ENCODE assay signal across 32 cellular contexts in genomic region chr2:158499383-158499782, GRCh38. TPM values are rescaled to one million over a fixed set of nuclear protein-coding genes. Genes with fewer than 3 reads are reported as not detected.
"Had no signal": no experiment of that assay in that cellular context is flagged by ENCODE, and none has a peak within 500 bp of the region (broad histone marks: within the 10 kb centered on the region; RNA-seq: fewer than 3 reads in every experiment).

No MANE protein-coding gene starts in this region.

- ATAC-seq: activated CD8-positive, alpha-beta T cell treated with anti-CD3 and anti-CD28 coated beads, Interleukin-2, amount 10 ng/mL, durations not matched to agents 7 days and 5 days; activated naive CD4-positive, alpha-beta T cell treated with anti-CD3 and anti-CD28 coated beads, Interleukin-2, amount 50 U/mL, for 72 hours; activated T-cell treated with anti-CD3 and anti-CD28 coated beads, Interleukin-2, amount 50 U/mL, for 4 hours; body of pancreas; Right ventricle myocardium inferior had no signal

- H3K9me3 Mint-ChIP-seq: activated naive CD4-positive, alpha-beta T cell treated with anti-CD3 and anti-CD28 coated beads for 36 hours; activated naive CD4-positive, alpha-beta T cell treated with anti-CD3 and anti-CD28 coated beads, Interleukin-2, amount 50 U/mL, for 72 hours; activated T-cell treated with anti-CD3 and anti-CD28 coated beads, Interleukin-2, amount 50 U/mL, for 4 hours; activated T-helper 1 cell treated with anti-CD3 and anti-CD28 coated beads, Interleukin-12 subunit alpha, Interleukin-12 subunit beta, Interleukin-2, Interleukin-4 antibody, amounts not matched to agents 30 ng/mL and 10 ng/mL and 1 ng/mL, durations not matched to agents 14 hours and 24 hours and 36 hours had no signal

- H3K27ac Mint-ChIP-seq: activated CD8-positive, alpha-beta T cell treated with anti-CD3 and anti-CD28 coated beads, Interleukin-2, amount 10 ng/mL, durations not matched to agents 7 days and 5 days; activated naive CD4-positive, alpha-beta T cell treated with anti-CD3 and anti-CD28 coated beads for 36 hours; activated naive CD4-positive, alpha-beta T cell treated with anti-CD3 and anti-CD28 coated beads, Interleukin-2, amount 50 U/mL, for 72 hours; activated T-helper 1 cell treated with anti-CD3 and anti-CD28 coated beads, Interleukin-12 subunit alpha, Interleukin-12 subunit beta, Interleukin-2, Interleukin-4 antibody, amounts not matched to agents 30 ng/mL and 10 ng/mL and 1 ng/mL, durations not matched to agents 14 hours and 24 hours and 36 hours had no signal

- H3K27me3 ChIP-seq: adrenal gland, body of pancreas, breast epithelium, MG63, Peyer's patch had no signal

- H3K36me3 ChIP-seq: adrenal gland, breast epithelium, MG63, Peyer's patch, WERI-Rb-1 had no signal

- H3K27ac ChIP-seq: adrenal gland, body of pancreas, breast epithelium, Peyer's patch, WERI-Rb-1 had no signal

- H3K4me3 ChIP-seq: adrenal gland, body of pancreas, breast epithelium, MG63, Peyer's patch had no signal

- H3K4me1 ChIP-seq: adrenal gland, breast epithelium, Peyer's patch had no signal

- H3K36me3 Mint-ChIP-seq: activated naive CD4-positive, alpha-beta T cell treated with anti-CD3 and anti-CD28 coated beads, Interleukin-2, amount 50 U/mL, for 72 hours had no signal

- DNase-seq: activated CD4-positive, alpha-beta T cell treated with anti-CD3 and anti-CD28 coated beads for 1 hour; activated CD4-positive, alpha-beta T cell treated with anti-CD3 and anti-CD28 coated beads for 48 hours; activated CD4-positive, alpha-beta T cell treated with anti-CD3 and anti-CD28 coated beads, Interleukin-2, amount 50 U/mL, for 48 hours; activated CD4-positive, CD25-positive, alpha-beta regulatory T cell; activated CD8-positive, alpha-beta T cell treated with anti-CD3 and anti-CD28 coated beads, Interleukin-2, amount 10 ng/mL, durations not matched to agents 7 days and 5 days; activated gamma-delta T cell treated with Interleukin-2 at 50 U/mL for 16 hours; activated naive CD4-positive, alpha-beta T cell treated with anti-CD3 and anti-CD28 coated beads for 36 hours; activated T-cell treated with anti-CD3 and anti-CD28 coated beads, Interleukin-2, amount 50 U/mL, for 4 hours; body of pancreas; Karpas-422; KBM-7; MG63; NCI-H1048; NCI-H1105 treated with DMSO at 0.1 percent for 48 hours; NCI-H1436; NCI-H1694; NCI-H1930; NCI-H2081 treated with DMSO at 0.1 percent for 48 hours; NCI-H345; NCI-H524 treated with DMSO at 0.1 percent for 48 hours; Peyer's patch; RPMI8226; SIG-M5; T1000 had no signal

- H3K4me3 Mint-ChIP-seq: activated CD8-positive, alpha-beta T cell treated with anti-CD3 and anti-CD28 coated beads, Interleukin-2, amount 10 ng/mL, durations not matched to agents 7 days and 5 days; activated naive CD4-positive, alpha-beta T cell treated with anti-CD3 and anti-CD28 coated beads for 36 hours; activated T-cell treated with anti-CD3 and anti-CD28 coated beads, Interleukin-2, amount 50 U/mL, for 4 hours; activated T-helper 1 cell treated with anti-CD3 and anti-CD28 coated beads, Interleukin-12 subunit alpha, Interleukin-12 subunit beta, Interleukin-2, Interleukin-4 antibody, amounts not matched to agents 30 ng/mL and 10 ng/mL and 1 ng/mL, durations not matched to agents 14 hours and 24 hours and 36 hours had no signal

- H3K9me3 ChIP-seq: adrenal gland, body of pancreas, breast epithelium, MG63, Peyer's patch had no signal

RNA-seq across cellular contexts. Expression of gene CCDC148, which starts 42.8 kb away (rescaled TPM):
- total RNA-seq: activated naive CD4-positive, alpha-beta T cell treated with anti-CD3 and anti-CD28 coated beads for 36 hours; Peyer's patch; T-helper 1 cell treated with Interleukin-12 subunit alpha and Interleukin-12 subunit beta and Interleukin-4 antibody, amounts not matched to agents 30 ng/mL and 1 ng/mL, for 36 hours; T-helper 2 cell treated with Interferon-gamma antibody and Interleukin-4, amounts not matched to agents 100 ng/mL and 5 ng/mL, for 36 hours had no signal
